Comparison of ENCODE assay signal across 26 cellular contexts in genomic region chr13:50712469-50712868, GRCh38.
DNase-seq lines count a peak whose midpoint lies in the region; ATAC-seq, FAIRE-seq and TF ChIP-seq lines count a peak whose summit lies in the region.
"Had no signal": no experiment of that assay in that cellular context is flagged by ENCODE, and none has a peak within 500 bp of the region (broad histone marks: within the 10 kb centered on the region; RNA-seq: fewer than 3 reads in every experiment).

No MANE protein-coding gene starts in this region.

- no peak for FAIRE-seq in A549 (lab: Jason Lieb, UNC)
- FAIRE-seq: endometrium, G401.6, H1 had no signal

- ATAC-seq in A549 (no peak), GM19467 (IDR thresholded peaks at IDR 0.05; ENCODE audit: unreplicated experiment) (no peak), mucosa of descending colon (no peak)
- ATAC-seq: activated T-cell treated with anti-CD3 and anti-CD28 coated beads, Interleukin-2, amount 50 U/mL, for 4 hours had no signal

- H3K27ac Mint-ChIP-seq in activated naive CD4-positive, alpha-beta T cell treated with anti-CD3 and anti-CD28 coated beads for 36 hours = no peak overlapping the region

- TF ChIP-seq CTCF in A549 (IDR thresholded peaks at IDR 0.05) = no peak
- no peak for TF ChIP-seq CTCF in VCaP (conservative IDR thresholded peaks at IDR 0.05)
- no peak for TF ChIP-seq CTCF in fibroblast of villous mesenchyme (IDR thresholded peaks at IDR 0.05; ENCODE audit: insufficient read depth, low read depth, low read length)
- TF ChIP-seq CTCF in GM10266 (IDR thresholded peaks at IDR 0.05; ENCODE audit: control insufficient read depth, insufficient read depth, low read depth, missing control alignments) = no peak
- TF ChIP-seq CTCF in mucosa of descending colon (IDR thresholded peaks at IDR 0.05) = no peak

- TF ChIP-seq EP300 in A549 (IDR thresholded peaks at IDR 0.05) = no peak

- H3K36me3 ChIP-seq in mucosa of descending colon (ENCODE audit: low read depth) = no peaks in the 10 kb centered on the region
- H3K36me3 ChIP-seq: adrenal gland, MG63, thoracic aorta had no signal

- H3K4me3 ChIP-seq in A549 (no peak overlapping the region), fibroblast of villous mesenchyme (ENCODE audit: low read depth, low read length) (no peak overlapping the region), mucosa of descending colon (no peak overlapping the region)
- H3K4me3 ChIP-seq: adrenal gland, MG63, thoracic aorta had no signal

- H3K9me3 Mint-ChIP-seq in activated naive CD4-positive, alpha-beta T cell treated with anti-CD3 and anti-CD28 coated beads for 36 hours = no peaks in the 10 kb centered on the region
- H3K9me3 Mint-ChIP-seq: activated T-cell treated with anti-CD3 and anti-CD28 coated beads, Interleukin-2, amount 50 U/mL, for 4 hours had no signal

- H3K9me3 ChIP-seq in A549 (no peaks in the 10 kb centered on the region), mucosa of descending colon (no peaks in the 10 kb centered on the region)
- H3K9me3 ChIP-seq: adrenal gland, MG63, SK-N-SH, thoracic aorta had no signal

- DNase-seq in A549 (ENCODE audit: low read depth in 1 of 2, low spot score in 1 of 2) (no peak), DMS 273 (lab: John Stamatoyannopoulos, UW; ENCODE audit: unreplicated experiment) (peak; percentile 61), fibroblast of villous mesenchyme (ENCODE audit: low read depth) (peak; percentile 7), GM10266 (ENCODE audit: extremely low spot score) (no peak), mucosa of descending colon (no peak)
- no peak for DNase-seq in activated naive CD4-positive, alpha-beta T cell treated with anti-CD3 and anti-CD28 coated beads for 36 hours
- DNase-seq: activated CD4-positive, alpha-beta T cell treated with anti-CD3 and anti-CD28 coated beads for 4 hours; activated T-cell treated with anti-CD3 and anti-CD28 coated beads, Interleukin-2, amount 50 U/mL, for 4 hours; adrenal gland; KBM-7; MG63; NCI-H187; NCI-H2227 treated with DMSO at 0.1 percent for 48 hours; NCI-H774; SK-N-SH; stimulated activated CD4-positive, alpha-beta T cell treated with anti-CD3 and anti-CD28 coated beads, Interleukin-12 subunit alpha, Interleukin-12 subunit beta, amount 100 ng/mL, for 4 hours; stimulated activated CD4-positive, alpha-beta T cell treated with anti-CD3 and anti-CD28 coated beads, Interleukin-4, amount 100 ng/mL, for 24 hours; stimulated activated naive CD4-positive, alpha-beta T cell treated with Interleukin-2 at 50 U/mL for 16 hours; T-helper 2 cell had no signal

- CTCF ChIA-PET in A549 (lab: Yijun Ruan, JAX) = no interaction called here
- CTCF ChIA-PET in activated naive CD4-positive, alpha-beta T cell treated with anti-CD3 and anti-CD28 coated beads for 36 hours (lab: Charles Lee) = no interaction called here

- H3K27ac ChIP-seq in A549 (no peak overlapping the region), VCaP (peak overlapping the region; percentile 7; the same call in 1 of the 2 replicates)
- H3K27ac ChIP-seq: RWPE1, thoracic aorta had no signal

- no peak overlapping the region for H3K4me2 ChIP-seq in A549
- H3K4me2 ChIP-seq: SK-N-SH had no signal

- WGBS in A549 (ENCODE audit: missing lambda C conversion rate) = 36% methylated on average over 3 of the region's 3 CpGs

- no peak for TF ChIP-seq RAD21 in A549 (conservative IDR thresholded peaks at IDR 0.05 in 1 of 2, IDR thresholded peaks at IDR 0.05 in 1 of 2)

- POLR2A ChIA-PET in A549 (lab: Yijun Ruan, JAX) = no interaction called here

- no peaks in the 10 kb centered on the region for H3K36me3 Mint-ChIP-seq in activated naive CD4-positive, alpha-beta T cell treated with anti-CD3 and anti-CD28 coated beads for 36 hours (ENCODE audit: low read depth)

- intact Hi-C loops in activated naive CD4-positive, alpha-beta T cell treated with anti-CD3 and anti-CD28 coated beads for 36 hours (cut with micrococcal nuclease) = no loop called here
- intact Hi-C loops in mucosa of descending colon (cut with DNase I, micrococcal nuclease) = no loop called here

- H3K27me3 Mint-ChIP-seq in activated naive CD4-positive, alpha-beta T cell treated with anti-CD3 and anti-CD28 coated beads for 36 hours (ENCODE audit: low read depth) = no peaks in the 10 kb centered on the region

- H3K4me1 Mint-ChIP-seq in activated naive CD4-positive, alpha-beta T cell treated with anti-CD3 and anti-CD28 coated beads for 36 hours (ENCODE audit: low read depth) = peaks cover 12% of the 10 kb centered on the region

- H3K4me1 ChIP-seq in A549 = no peaks in the 10 kb centered on the region
- H3K4me1 ChIP-seq in mucosa of descending colon (ENCODE audit: low read depth) = no peaks in the 10 kb centered on the region

- TF ChIP-seq POLR2A in A549 (IDR thresholded peaks at IDR 0.05; ENCODE audit: low read length) = no peak

- H3K4me3 Mint-ChIP-seq in activated naive CD4-positive, alpha-beta T cell treated with anti-CD3 and anti-CD28 coated beads for 36 hours = no peak overlapping the region
- H3K4me3 Mint-ChIP-seq: activated T-cell treated with anti-CD3 and anti-CD28 coated beads, Interleukin-2, amount 50 U/mL, for 4 hours had no signal

TF ChIP-seq in A549, 52 proteins besides CTCF, POLR2A, EP300 and RAD21:
- TF ChIP-seq MAFK (IDR thresholded peaks at IDR 0.05; ENCODE audit: partially characterized antibody) (peak; percentile 33), TFCP2L1 (CRISPR knock-in tag; IDR thresholded peaks at IDR 0.05) (no peak), RARB (CRISPR knock-in tag; IDR thresholded peaks at IDR 0.05) (no peak), REST (IDR thresholded peaks at IDR 0.05) (no peak), SMC3 (IDR thresholded peaks at IDR 0.05) (no peak), JUN (IDR thresholded peaks at IDR 0.05) (no peak)

Comparison
In these comparisons a context has a peak if more than half of its experiments do, and no peak if none do; other contexts are left out.
1. DNase-seq: peak in DMS 273 (single experiment) and fibroblast of villous mesenchyme (single experiment); none in A549 (0 of 2), activated naive CD4-positive, alpha-beta T cell treated with anti-CD3 and anti-CD28 coated beads for 36 hours (single experiment), GM10266 (single experiment) and mucosa of descending colon (0 of 3).